In genomic region chr1:172180886-172181285, GRCh38 we compare ENCODE assay signal across 1 cellular context.
TF ChIP-seq lines count a peak whose summit lies in the region.

No MANE protein-coding gene starts in this region.

TF ChIP-seq in GM12878, 131 proteins besides CTCF, POLR2A, EP300 and RAD21 (continued from another document):
- TF ChIP-seq CREB1 (IDR thresholded peaks at IDR 0.05; ENCODE audit: low read depth): 0 out of 2 replicates have a peak, but pooled peaks have one; percentile 9
- TF ChIP-seq SIN3A (IDR thresholded peaks at IDR 0.05; ENCODE audit: low read depth, low read length): no peak
- TF ChIP-seq EED (IDR thresholded peaks at IDR 0.05; ENCODE audit: low read depth): no peak; the same call in 1 of the 2 replicates
- TF ChIP-seq BCL11A (IDR thresholded peaks at IDR 0.05; ENCODE audit: low read depth, low read length): 0 out of 2 replicates have a peak, but pooled peaks have one; percentile 8
- 0 out of 2 replicates have a peak, but pooled peaks have one; percentile 18 for TF ChIP-seq MEF2A (IDR thresholded peaks at IDR 0.05; ENCODE audit: insufficient read depth, low read depth, low read length)
- 0 out of 2 replicates have a peak, but pooled peaks have one; percentile 24 for TF ChIP-seq MLLT1 (IDR thresholded peaks at IDR 0.05)
- 0 out of 3 replicates have a peak, but pooled peaks have one; percentile 46 for TF ChIP-seq POU2F2 (IDR thresholded peaks at IDR 0.05; ENCODE audit: borderline replicate concordance, low read depth, low read length)
